ENCODE assay signal across 28 cellular contexts in the genomic region with DNA sequence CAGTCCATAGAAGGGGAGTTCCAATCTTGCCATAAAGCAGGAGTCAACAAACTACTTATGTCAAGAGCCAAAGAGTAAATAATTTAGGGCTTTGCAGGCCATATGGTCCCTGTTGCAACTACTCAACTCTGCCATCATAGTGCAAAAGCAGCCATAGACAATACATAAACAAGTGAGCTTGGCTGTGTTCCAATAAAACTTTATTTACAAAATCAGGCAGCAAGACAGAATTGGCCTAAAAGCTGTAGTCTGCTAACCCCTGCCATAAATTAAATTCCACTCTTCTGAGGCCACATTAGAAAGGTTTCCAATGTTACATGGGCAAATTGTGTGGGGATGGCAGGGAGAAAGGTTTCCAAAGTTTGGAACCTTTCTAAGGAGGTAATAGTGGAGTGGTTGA. TPM values are rescaled to one million over a fixed set of nuclear protein-coding genes. Genes with fewer than 3 reads are reported as not detected.
"Had no signal": no experiment of that assay in that cellular context is flagged by ENCODE, and none has a peak within 500 bp of the region (broad histone marks: within the 10 kb centered on the region; RNA-seq: fewer than 3 reads in every experiment).

No MANE protein-coding gene starts in this region.

- H3K4me3 Mint-ChIP-seq: activated CD4-positive, alpha-beta memory T cell treated with anti-CD3 and anti-CD28 coated beads for 36 hours; activated CD4-positive, alpha-beta T cell treated with anti-CD3 and anti-CD28 coated beads for 36 hours; activated CD4-positive, alpha-beta T cell treated with anti-CD3 and anti-CD28 coated beads, Interleukin-2, amount 10 ng/mL, durations not matched to agents 24 days and 14 days; activated naive CD4-positive, alpha-beta T cell treated with anti-CD3 and anti-CD28 coated beads for 36 hours; activated naive CD4-positive, alpha-beta T cell treated with anti-CD3 and anti-CD28 coated beads, Interleukin-2, amount 50 U/mL, for 24 hours; activated naive CD8-positive, alpha-beta T cell treated with anti-CD3 and anti-CD28 coated beads, Interleukin-2, amount 10 ng/mL, durations not matched to agents 7 days and 5 days; activated T-cell treated with anti-CD3 and anti-CD28 coated beads, Interleukin-2, amount 50 U/mL, for 4 hours; activated T-helper 17 cell treated with anti-CD3 and anti-CD28 coated beads, Interleukin-2, amount 50 U/mL, for 72 hours; central memory CD8-positive, alpha-beta T cell; effector memory CD8-positive, alpha-beta T cell had no signal

- H3K27ac ChIP-seq: ascending aorta, brain microvascular endothelial cell, esophagus muscularis mucosa, gastroesophageal sphincter, heart right ventricle, hepatocyte had no signal

- ATAC-seq: activated CD4-positive, alpha-beta T cell treated with anti-CD3 and anti-CD28 coated beads for 36 hours; activated T-cell treated with anti-CD3 and anti-CD28 coated beads, Interleukin-2, amount 50 U/mL, for 4 hours; activated T-helper 17 cell treated with anti-CD3 and anti-CD28 coated beads, Interleukin-2, amount 50 U/mL, for 72 hours; effector memory CD8-positive, alpha-beta T cell; gastroesophageal sphincter; heart right ventricle had no signal

- DNase-seq: activated CD4-positive, alpha-beta memory T cell treated with anti-CD3 and anti-CD28 coated beads for 36 hours; activated CD4-positive, alpha-beta T cell treated with anti-CD3 and anti-CD28 coated beads for 36 hours; activated CD4-positive, alpha-beta T cell treated with anti-CD3 and anti-CD28 coated beads, Interleukin-2, amount 10 ng/mL, durations not matched to agents 24 days and 14 days; activated CD4-positive, CD25-positive, alpha-beta regulatory T cell; activated CD4-positive, CD25-positive, alpha-beta regulatory T cell treated with anti-CD3 and anti-CD28 coated beads, Interleukin-2, amount 50 U/mL, for 72 hours; activated CD8-positive, alpha-beta memory T cell treated with anti-CD3 and anti-CD28 coated beads for 24 hours; activated effector memory CD4-positive, alpha-beta T cell treated with Interleukin-2 at 50 U/mL for 16 hours; activated naive CD4-positive, alpha-beta T cell treated with anti-CD3 and anti-CD28 coated beads for 36 hours; activated naive CD8-positive, alpha-beta T cell treated with anti-CD3 and anti-CD28 coated beads, Interleukin-2, amount 10 ng/mL, durations not matched to agents 7 days and 5 days; activated T-cell treated with anti-CD3 and anti-CD28 coated beads, Interleukin-2, amount 50 U/mL, for 4 hours; brain microvascular endothelial cell; cortex of kidney; dermis blood vessel endothelial cell; effector CD4-positive, alpha-beta T cell; effector memory CD8-positive, alpha-beta T cell; erythroblast; foreskin melanocyte; heart right ventricle; T-helper 2 cell had no signal

- H3K27me3 Mint-ChIP-seq: activated CD4-positive, alpha-beta memory T cell treated with anti-CD3 and anti-CD28 coated beads for 36 hours; activated CD4-positive, alpha-beta T cell treated with anti-CD3 and anti-CD28 coated beads for 36 hours; activated CD4-positive, alpha-beta T cell treated with anti-CD3 and anti-CD28 coated beads, Interleukin-2, amount 10 ng/mL, durations not matched to agents 24 days and 14 days; activated naive CD4-positive, alpha-beta T cell treated with anti-CD3 and anti-CD28 coated beads, Interleukin-2, amount 50 U/mL, for 24 hours; activated naive CD8-positive, alpha-beta T cell treated with anti-CD3 and anti-CD28 coated beads, Interleukin-2, amount 10 ng/mL, durations not matched to agents 7 days and 5 days; activated T-helper 17 cell treated with anti-CD3 and anti-CD28 coated beads, Interleukin-2, amount 50 U/mL, for 72 hours; central memory CD8-positive, alpha-beta T cell; effector memory CD8-positive, alpha-beta T cell had no signal

- FAIRE-seq: bronchial epithelial cell had no signal

- H3K4me1 Mint-ChIP-seq: activated CD4-positive, alpha-beta T cell treated with anti-CD3 and anti-CD28 coated beads, Interleukin-2, amount 10 ng/mL, durations not matched to agents 24 days and 14 days; activated naive CD8-positive, alpha-beta T cell treated with anti-CD3 and anti-CD28 coated beads, Interleukin-2, amount 10 ng/mL, durations not matched to agents 7 days and 5 days; central memory CD8-positive, alpha-beta T cell had no signal

- H3K4me3 ChIP-seq: ascending aorta, esophagus muscularis mucosa, gastroesophageal sphincter, heart right ventricle, hepatocyte had no signal

- H3K9me3 Mint-ChIP-seq: activated CD4-positive, alpha-beta memory T cell treated with anti-CD3 and anti-CD28 coated beads for 36 hours; activated CD4-positive, alpha-beta T cell treated with anti-CD3 and anti-CD28 coated beads, Interleukin-2, amount 10 ng/mL, durations not matched to agents 24 days and 14 days; activated naive CD4-positive, alpha-beta T cell treated with anti-CD3 and anti-CD28 coated beads for 36 hours; activated naive CD4-positive, alpha-beta T cell treated with anti-CD3 and anti-CD28 coated beads, Interleukin-2, amount 50 U/mL, for 24 hours; activated naive CD8-positive, alpha-beta T cell treated with anti-CD3 and anti-CD28 coated beads, Interleukin-2, amount 10 ng/mL, durations not matched to agents 7 days and 5 days; activated T-cell treated with anti-CD3 and anti-CD28 coated beads, Interleukin-2, amount 50 U/mL, for 4 hours; activated T-helper 17 cell treated with anti-CD3 and anti-CD28 coated beads, Interleukin-2, amount 50 U/mL, for 72 hours; central memory CD8-positive, alpha-beta T cell; effector memory CD8-positive, alpha-beta T cell had no signal

- H2AFZ ChIP-seq: hepatocyte had no signal

- H3K79me2 ChIP-seq: hepatocyte had no signal

- H3K9me3 ChIP-seq: ascending aorta, esophagus muscularis mucosa, gastroesophageal sphincter, heart right ventricle had no signal

- H3K4me2 ChIP-seq: hepatocyte had no signal

- H3K27ac Mint-ChIP-seq: activated CD4-positive, alpha-beta memory T cell treated with anti-CD3 and anti-CD28 coated beads for 36 hours; activated CD4-positive, alpha-beta T cell treated with anti-CD3 and anti-CD28 coated beads for 36 hours; activated CD4-positive, alpha-beta T cell treated with anti-CD3 and anti-CD28 coated beads, Interleukin-2, amount 10 ng/mL, durations not matched to agents 24 days and 14 days; activated naive CD4-positive, alpha-beta T cell treated with anti-CD3 and anti-CD28 coated beads for 36 hours; activated naive CD4-positive, alpha-beta T cell treated with anti-CD3 and anti-CD28 coated beads, Interleukin-2, amount 50 U/mL, for 24 hours; activated naive CD8-positive, alpha-beta T cell treated with anti-CD3 and anti-CD28 coated beads, Interleukin-2, amount 10 ng/mL, durations not matched to agents 7 days and 5 days; activated T-helper 17 cell treated with anti-CD3 and anti-CD28 coated beads, Interleukin-2, amount 50 U/mL, for 72 hours; effector memory CD8-positive, alpha-beta T cell had no signal

- H3K27me3 ChIP-seq: ascending aorta, brain microvascular endothelial cell, esophagus muscularis mucosa, gastroesophageal sphincter, heart right ventricle, hepatocyte had no signal

- H3K36me3 ChIP-seq: brain microvascular endothelial cell had no signal

- H3K4me1 ChIP-seq: ascending aorta, esophagus muscularis mucosa, gastroesophageal sphincter, heart right ventricle had no signal

RNA-seq across cellular contexts. Expression of a gene that starts 41.4 kb away (rescaled TPM):
- total RNA-seq: activated CD4-positive, alpha-beta memory T cell treated with anti-CD3 and anti-CD28 coated beads for 36 hours; activated CD4-positive, alpha-beta T cell treated with anti-CD3 and anti-CD28 coated beads for 36 hours; activated CD4-positive, alpha-beta T cell treated with anti-CD3 and anti-CD28 coated beads, Interleukin-2, amount 10 ng/mL, durations not matched to agents 24 days and 14 days; activated naive CD4-positive, alpha-beta T cell treated with anti-CD3 and anti-CD28 coated beads for 36 hours; activated naive CD8-positive, alpha-beta T cell treated with anti-CD3 and anti-CD28 coated beads, Interleukin-2, amount 10 ng/mL, durations not matched to agents 7 days and 5 days; activated T-cell treated with anti-CD3 and anti-CD28 coated beads, Interleukin-2, amount 50 U/mL, for 4 hours; activated T-helper 17 cell treated with anti-CD3 and anti-CD28 coated beads, Interleukin-2, amount 50 U/mL, for 72 hours; ascending aorta; bronchial epithelial cell; T-helper 1 cell treated with Interleukin-12 subunit alpha and Interleukin-12 subunit beta and Interleukin-4 antibody, amounts not matched to agents 30 ng/mL and 1 ng/mL, for 36 hours had no signal
